Comparison of ENCODE assay signal across 14 cellular contexts in the genomic region with DNA sequence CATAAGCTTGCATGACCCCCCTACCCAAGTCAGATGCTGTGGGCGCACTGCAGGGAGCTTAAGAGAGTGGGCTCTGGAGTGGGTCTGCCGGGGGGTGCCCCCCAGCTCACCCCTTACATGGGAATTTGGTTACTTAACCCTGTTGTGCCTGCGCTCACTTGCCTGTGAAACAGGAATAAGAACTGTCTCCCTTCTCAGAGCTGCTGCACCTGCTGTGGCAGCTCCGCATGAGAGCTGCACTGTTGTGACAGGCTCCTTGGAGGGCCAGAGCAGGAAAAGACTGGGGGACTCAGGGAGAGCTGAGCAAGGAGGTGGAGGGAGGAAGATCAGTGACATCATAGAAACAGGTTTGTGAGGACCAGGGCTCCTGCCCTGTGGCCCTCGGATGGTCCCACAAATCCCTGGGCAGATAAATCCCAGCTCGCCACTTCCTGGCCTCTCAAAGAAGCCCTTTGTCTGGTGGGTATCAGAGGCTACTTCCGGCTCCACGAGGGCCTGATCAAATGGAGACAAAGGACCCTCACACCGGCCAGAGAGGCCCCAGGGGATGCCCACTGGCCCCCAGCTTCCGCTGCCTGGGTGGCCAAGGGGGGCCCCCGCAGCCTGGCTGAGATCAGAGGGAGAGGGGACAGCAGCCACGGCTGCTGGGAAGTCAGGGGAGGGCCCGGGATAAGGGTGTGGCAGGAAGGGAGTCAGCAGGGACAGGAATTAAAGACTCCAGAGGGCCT. TPM values are rescaled to one million over a fixed set of nuclear protein-coding genes. Genes with fewer than 3 reads are reported as not detected.
DNase-seq lines count a peak whose midpoint lies in the region; ATAC-seq, FAIRE-seq and TF ChIP-seq lines count a peak whose summit lies in the region.
"Had no signal": no experiment of that assay in that cellular context is flagged by ENCODE, and none has a peak within 500 bp of the region (broad histone marks: within the 10 kb centered on the region; RNA-seq: fewer than 3 reads in every experiment).

No MANE protein-coding gene starts in this region.

- ATAC-seq in HG03342 (IDR thresholded peaks at IDR 0.05; ENCODE audit: unreplicated experiment) = no peak

- peak; percentile 37 for DNase-seq in DMS153 treated with DMSO at 0.1 percent for 48 hours (lab: John Stamatoyannopoulos, UW; ENCODE audit: unreplicated experiment)
- peak in 30 of 58 donors; percentile 14 to 77 (median 36) for DNase-seq in anterior cingulate cortex (lab: John Stamatoyannopoulos, UW)
- peak; percentile 44 for DNase-seq in kidney
- DNase-seq in putamen (ENCODE audit: low spot score) = peak; percentile 66
- DNase-seq in activated CD4-positive, alpha-beta T cell treated with anti-CD3 and anti-CD28 coated beads, Interleukin-2, amount 10 ng/mL, durations not matched to agents 7 days and 5 days = no peak
- DNase-seq in activated naive CD4-positive, alpha-beta T cell treated with anti-CD3 and anti-CD28 coated beads for 36 hours = no peak
- DNase-seq in occipital lobe (lab: John Stamatoyannopoulos, UW) = no peak
- DNase-seq: activated CD4-positive, alpha-beta T cell treated with anti-CD3 and anti-CD28 coated beads for 1 hour; mesendoderm; NCI-H1092; NCI-H226; stimulated activated CD4-positive, alpha-beta T cell treated with anti-CD3 and anti-CD28 coated beads, Interleukin-1b, Interleukin-23, amount 100 ng/mL, for 48 hours had no signal

- CTCF ChIA-PET in activated CD4-positive, alpha-beta T cell treated with anti-CD3 and anti-CD28 coated beads, Interleukin-2, amount 10 ng/mL, durations not matched to agents 7 days and 5 days (lab: Charles Lee) = interaction anchor here (0.8 to 8.4 kb wide), 5 partner anchors 8 to 143 kb away, joined by 3 to 75 read pairs (median 3); no protein-coding TSS in a partner anchor
- CTCF ChIA-PET in activated naive CD4-positive, alpha-beta T cell treated with anti-CD3 and anti-CD28 coated beads for 36 hours (lab: Charles Lee) = interaction anchor here (0.5 to 2.2 kb wide), 4 partner anchors 15 to 485 kb away, joined by 3 to 12 read pairs (median 6); no protein-coding TSS in a partner anchor

- FAIRE-seq in kidney (lab: Jason Lieb, UNC) = no peak
- FAIRE-seq: colon had no signal

- no peak overlapping the region for H3K4me3 Mint-ChIP-seq in activated CD4-positive, alpha-beta T cell treated with anti-CD3 and anti-CD28 coated beads, Interleukin-2, amount 10 ng/mL, durations not matched to agents 7 days and 5 days
- no peak overlapping the region for H3K4me3 Mint-ChIP-seq in activated naive CD4-positive, alpha-beta T cell treated with anti-CD3 and anti-CD28 coated beads for 36 hours

- no peak overlapping the region for H3K9ac ChIP-seq in kidney (ENCODE audit: low read length in 2 of 2)

- H3K4me3 ChIP-seq in kidney (ENCODE audit: low read length in 2 of 2) = no peak overlapping the region

- H3K36me3 ChIP-seq in kidney (ENCODE audit: control insufficient read depth in 1 of 2, insufficient read depth in 2 of 2, low read length in 2 of 2) = no peaks in the 10 kb centered on the region

- peaks cover 17% of the 10 kb centered on the region for H3K4me1 Mint-ChIP-seq in activated CD4-positive, alpha-beta T cell treated with anti-CD3 and anti-CD28 coated beads, Interleukin-2, amount 10 ng/mL, durations not matched to agents 7 days and 5 days
- H3K4me1 Mint-ChIP-seq in activated naive CD4-positive, alpha-beta T cell treated with anti-CD3 and anti-CD28 coated beads for 36 hours (ENCODE audit: low read depth) = peaks cover 6% of the 10 kb centered on the region

- H3K9me3 ChIP-seq in kidney (ENCODE audit: control insufficient read depth in 1 of 2, low read length in 2 of 2) = no peaks in the 10 kb centered on the region

- no peak overlapping the region for H3K27ac Mint-ChIP-seq in activated CD4-positive, alpha-beta T cell treated with anti-CD3 and anti-CD28 coated beads, Interleukin-2, amount 10 ng/mL, durations not matched to agents 7 days and 5 days
- no peak overlapping the region for H3K27ac Mint-ChIP-seq in activated naive CD4-positive, alpha-beta T cell treated with anti-CD3 and anti-CD28 coated beads for 36 hours

- H3K9me3 Mint-ChIP-seq in activated CD4-positive, alpha-beta T cell treated with anti-CD3 and anti-CD28 coated beads, Interleukin-2, amount 10 ng/mL, durations not matched to agents 7 days and 5 days = no peaks in the 10 kb centered on the region
- H3K9me3 Mint-ChIP-seq in activated naive CD4-positive, alpha-beta T cell treated with anti-CD3 and anti-CD28 coated beads for 36 hours = no peaks in the 10 kb centered on the region

- H3K27ac ChIP-seq in kidney (ENCODE audit: low read depth in 2 of 2, low read length in 2 of 2) = no peak overlapping the region

- TF ChIP-seq CTCF in kidney (IDR thresholded peaks at IDR 0.05; ENCODE audit: borderline replicate concordance, extremely low read depth, insufficient read depth) = no peak

- H3K36me3 Mint-ChIP-seq in activated CD4-positive, alpha-beta T cell treated with anti-CD3 and anti-CD28 coated beads, Interleukin-2, amount 10 ng/mL, durations not matched to agents 7 days and 5 days (ENCODE audit: low read depth) = no peaks in the 10 kb centered on the region
- H3K36me3 Mint-ChIP-seq in activated naive CD4-positive, alpha-beta T cell treated with anti-CD3 and anti-CD28 coated beads for 36 hours (ENCODE audit: low read depth) = no peaks in the 10 kb centered on the region

- POLR2A ChIA-PET in activated CD4-positive, alpha-beta T cell treated with anti-CD3 and anti-CD28 coated beads, Interleukin-2, amount 10 ng/mL, durations not matched to agents 7 days and 5 days (lab: Charles Lee) = no interaction called here

- H3K4me1 ChIP-seq in kidney (ENCODE audit: control insufficient read depth in 1 of 2, insufficient read depth in 1 of 2, low read depth in 1 of 2, low read length in 2 of 2) = peaks cover 4 to 5% of the 10 kb centered on the region in 2 donors

- intact Hi-C loops in kidney (cut with DNase I) = no loop called here
- intact Hi-C loops in activated naive CD4-positive, alpha-beta T cell treated with anti-CD3 and anti-CD28 coated beads for 36 hours (cut with micrococcal nuclease) = no loop called here

- peaks cover 5% of the 10 kb centered on the region for H3K27me3 Mint-ChIP-seq in activated CD4-positive, alpha-beta T cell treated with anti-CD3 and anti-CD28 coated beads, Interleukin-2, amount 10 ng/mL, durations not matched to agents 7 days and 5 days
- H3K27me3 Mint-ChIP-seq in activated naive CD4-positive, alpha-beta T cell treated with anti-CD3 and anti-CD28 coated beads for 36 hours (ENCODE audit: low read depth) = no peaks in the 10 kb centered on the region

RNA-seq across cellular contexts. Expression of a gene that starts 28.9 kb away (rescaled TPM):
- total RNA-seq in kidney (108 TPM), occipital lobe (3.9 TPM)
- 23.5 TPM for polyA plus RNA-seq in kidney (ENCODE audit: insufficient read depth, low read depth, low replicate concordance)
- total RNA-seq in activated CD4-positive, alpha-beta T cell treated with anti-CD3 and anti-CD28 coated beads, Interleukin-2, amount 10 ng/mL, durations not matched to agents 7 days and 5 days = 100 to 1,000 TPM; 481 to 584 TPM
- total RNA-seq in activated naive CD4-positive, alpha-beta T cell treated with anti-CD3 and anti-CD28 coated beads for 36 hours = 100 to 1,000 TPM; 205 to 208 TPM

Comparison
In these comparisons a context has a peak if more than half of its experiments do, and no peak if none do; other contexts are left out.
1. DNase-seq: peak in DMS153 treated with DMSO at 0.1 percent for 48 hours (single experiment), anterior cingulate cortex (30 of 58), kidney (single experiment) and putamen (single experiment); none in activated CD4-positive, alpha-beta T cell treated with anti-CD3 and anti-CD28 coated beads, Interleukin-2, amount 10 ng/mL, durations not matched to agents 7 days and 5 days (single experiment), activated naive CD4-positive, alpha-beta T cell treated with anti-CD3 and anti-CD28 coated beads for 36 hours (single experiment) and occipital lobe (single experiment).
2. RNA of a gene that starts 28.9 kb away (total RNA-seq): 481 to 584 TPM in activated CD4-positive, alpha-beta T cell treated with anti-CD3 and anti-CD28 coated beads, Interleukin-2, amount 10 ng/mL, durations not matched to agents 7 days and 5 days, 205 to 208 TPM in activated naive CD4-positive, alpha-beta T cell treated with anti-CD3 and anti-CD28 coated beads for 36 hours and 108 TPM in kidney (single experiment); 3.9 TPM in occipital lobe (single experiment); every median in the first group is over 10 times any median in the second.